ENCODE assay signal across 9 cellular contexts in genomic region chr11:128686045-128686741, GRCh38.
A peak's percentile ranks its signal among the peaks of the same experiment; 100 is the strongest.
DNase-seq lines count a peak whose midpoint lies in the region; ATAC-seq and TF ChIP-seq lines count a peak whose summit lies in the region.
"Had no signal": no experiment of that assay in that cellular context is flagged by ENCODE, and none has a peak within 500 bp of the region (broad histone marks: within the 10 kb centered on the region; RNA-seq: fewer than 3 reads in every experiment).

No MANE protein-coding gene starts in this region.

- H3K9me2 ChIP-seq in MM.1S (replicated peaks; ENCODE audit: insufficient read depth, low read length): no peaks in the 10 kb centered on the region

- H3K4me2 ChIP-seq in MM.1S (ENCODE audit: low read depth, low read length): peak overlapping the region; percentile 88; the same call in 1 of the 2 replicates

- H3F3A ChIP-seq in MM.1S (ENCODE audit: insufficient read depth, low read length): no peaks in the 10 kb centered on the region

- H3K27me3 ChIP-seq in MM.1S (replicated peaks; ENCODE audit: insufficient read depth, low read length): peaks cover 8% of the 10 kb centered on the region

- ATAC-seq in GM19328 (IDR thresholded peaks at IDR 0.05; ENCODE audit: unreplicated experiment) (peak; percentile 10), HG02884 (IDR thresholded peaks at IDR 0.05; ENCODE audit: unreplicated experiment) (no peak)
- peak; percentile 40 for ATAC-seq in effector memory CD8-positive, alpha-beta T cell (replicated peaks)

- H3K36me3 Mint-ChIP-seq in effector memory CD8-positive, alpha-beta T cell (ENCODE audit: insufficient read depth): peaks cover 12% of the 10 kb centered on the region

- no peaks in the 10 kb centered on the region for H3K36me3 ChIP-seq in MM.1S (replicated peaks; ENCODE audit: insufficient read depth, low read length)

- H3K27me3 Mint-ChIP-seq in effector memory CD8-positive, alpha-beta T cell: peaks cover 41 to 52% of the 10 kb centered on the region in 2 donors

- peaks cover 22 to 24% of the 10 kb centered on the region in 2 donors for H3K4me1 Mint-ChIP-seq in effector memory CD8-positive, alpha-beta T cell (ENCODE audit: low read depth in 2 of 2)

- H3K9me3 Mint-ChIP-seq in effector memory CD8-positive, alpha-beta T cell: no peaks in the 10 kb centered on the region

- H3K4me1 ChIP-seq in MM.1S (ENCODE audit: low read length): no peaks in the 10 kb centered on the region

- H3K27ac Mint-ChIP-seq in effector memory CD8-positive, alpha-beta T cell: peak overlapping the region in 1 of 2 donors; percentile 60

- DNase-seq in MM.1S (no peak), retinal pigment epithelial cell (ENCODE audit: low read depth) (no peak), NCI-H1417 treated with DMSO at 0.1 percent for 48 hours (lab: John Stamatoyannopoulos, UW) (no peak), DMS79 (lab: John Stamatoyannopoulos, UW) (no peak), NCI-H446 treated with DMSO at 0.1 percent for 48 hours (lab: John Stamatoyannopoulos, UW) (no peak)
- no peak for DNase-seq in effector memory CD8-positive, alpha-beta T cell
- DNase-seq: NCI-H510A treated with DMSO at 0.1 percent for 48 hours had no signal

- peak overlapping the region; percentile 78 to 84 for H3K4me3 Mint-ChIP-seq in effector memory CD8-positive, alpha-beta T cell

- H3K27ac ChIP-seq in MM.1S (ENCODE audit: low read length): no peak overlapping the region

- H3K9ac ChIP-seq in MM.1S (ENCODE audit: low read length): no peak overlapping the region

- H3K79me2 ChIP-seq in MM.1S (ENCODE audit: low read length): no peaks in the 10 kb centered on the region

- TF ChIP-seq CTCF in MM.1S (IDR thresholded peaks at IDR 0.05; ENCODE audit: low read length) (no peak), retinal pigment epithelial cell (conservative IDR thresholded peaks at IDR 0.05; ENCODE audit: low read depth, low read length) (no peak)

- H4K20me1 ChIP-seq in MM.1S (ENCODE audit: insufficient read depth, low read length): no peaks in the 10 kb centered on the region

- 0 out of 2 replicates have a peak overlapping the region, but pooled peaks have one; percentile 70 for H2AFZ ChIP-seq in MM.1S (ENCODE audit: low read length)

- no peaks in the 10 kb centered on the region for H3K9me3 ChIP-seq in MM.1S (replicated peaks; ENCODE audit: insufficient read depth, low read length)

- no peak overlapping the region; the same call in 1 of the 2 replicates for H3K4me3 ChIP-seq in MM.1S (ENCODE audit: low read length)
- H3K4me3 ChIP-seq in retinal pigment epithelial cell (ENCODE audit: low read length): peak overlapping the region; percentile 47
